In genomic region chr1:164440222-164440621, GRCh38 we compare ENCODE assay signal across 8 cellular contexts.
DNase-seq lines count a peak whose midpoint lies in the region; ATAC-seq and TF ChIP-seq lines count a peak whose summit lies in the region.

No MANE protein-coding gene starts in this region.

- intact Hi-C loops in CD8-positive, alpha-beta T cell (cut with DNase I, micrococcal nuclease), result no loop called here

- H3K9me3 Mint-ChIP-seq in CD8-positive, alpha-beta T cell, result peaks cover 3% of the 10 kb centered on the region
- H3K9me3 Mint-ChIP-seq in CD8-positive, alpha-beta memory T cell, result peaks cover 0 to 5% (median 3%) of the 10 kb centered on the region in 5 donors

- no peaks in the 10 kb centered on the region for H3K79me2 ChIP-seq in osteoblast (ENCODE audit: insufficient read depth, low read length)

- H4K20me1 ChIP-seq in osteoblast (ENCODE audit: insufficient read depth, low read length), result no peaks in the 10 kb centered on the region

- no peaks in the 10 kb centered on the region for H3K36me3 ChIP-seq in osteoblast (ENCODE audit: insufficient read depth, low read length)
- H3K36me3 ChIP-seq in CD8-positive, alpha-beta T cell (ENCODE audit: insufficient read depth, low read length), result no peaks in the 10 kb centered on the region
- no peaks in the 10 kb centered on the region for H3K36me3 ChIP-seq in CD8-positive, alpha-beta memory T cell (ENCODE audit: insufficient read depth, low read length)

- no peak overlapping the region for H2AFZ ChIP-seq in osteoblast (ENCODE audit: low read length)

- H3K27ac Mint-ChIP-seq in CD8-positive, alpha-beta T cell, result no peak overlapping the region
- no peak overlapping the region for H3K27ac Mint-ChIP-seq in CD8-positive, alpha-beta memory T cell

- no peaks in the 10 kb centered on the region for H3K36me3 Mint-ChIP-seq in CD8-positive, alpha-beta T cell
- no peaks in the 10 kb centered on the region for H3K36me3 Mint-ChIP-seq in CD8-positive, alpha-beta memory T cell

- H3K4me2 ChIP-seq in osteoblast (ENCODE audit: insufficient read depth, low read length), result no peak overlapping the region

- no peaks in the 10 kb centered on the region for H3K4me1 Mint-ChIP-seq in CD8-positive, alpha-beta T cell (ENCODE audit: low read depth)
- no peaks in the 10 kb centered on the region for H3K4me1 Mint-ChIP-seq in CD8-positive, alpha-beta memory T cell

- peak; percentile 10 for DNase-seq in COLO668 (lab: John Stamatoyannopoulos, UW; ENCODE audit: unreplicated experiment)
- peak; percentile 26 for DNase-seq in NCI-H2196 treated with DMSO at 0.1 percent for 48 hours (lab: John Stamatoyannopoulos, UW; ENCODE audit: unreplicated experiment)
- peak; percentile 1 for DNase-seq in fibroblast of peridontal ligament (ENCODE audit: extremely low read depth)
- peak; percentile 22 for DNase-seq in osteoblast (ENCODE audit: insufficient read length, low spot score, missing footprints)
- DNase-seq in CD8-positive, alpha-beta T cell, result no peak
- DNase-seq in NCI-H510A (lab: John Stamatoyannopoulos, UW), result no peak
- DNase-seq in CD8-positive, alpha-beta memory T cell, result no peak
- no peak for DNase-seq in SIG-M5 (lab: John Stamatoyannopoulos, UW)

- ATAC-seq in CD8-positive, alpha-beta T cell, result no peak

- H3K27ac ChIP-seq in osteoblast (ENCODE audit: low read depth, low read length), result no peak overlapping the region
- no peak overlapping the region for H3K27ac ChIP-seq in CD8-positive, alpha-beta T cell (ENCODE audit: low read depth, low read length)
- H3K27ac ChIP-seq in CD8-positive, alpha-beta memory T cell (ENCODE audit: low read depth, low read length), result no peak overlapping the region

- TF ChIP-seq CTCF in osteoblast (IDR thresholded peaks at IDR 0.05; ENCODE audit: extremely low read depth, low read depth, low read length), result peak; percentile 30
- no peak for TF ChIP-seq CTCF in CD8-positive, alpha-beta T cell (IDR thresholded peaks at IDR 0.05)

- POLR2A ChIA-PET in CD8-positive, alpha-beta T cell (lab: Charles Lee), result no interaction called here
- POLR2A ChIA-PET in CD8-positive, alpha-beta memory T cell (lab: Charles Lee), result no interaction called here

- H3K27me3 ChIP-seq in osteoblast (ENCODE audit: insufficient read depth, low read length), result no peaks in the 10 kb centered on the region
- H3K27me3 ChIP-seq in CD8-positive, alpha-beta T cell (ENCODE audit: insufficient read depth, low read length), result no peaks in the 10 kb centered on the region
- H3K27me3 ChIP-seq in CD8-positive, alpha-beta memory T cell (ENCODE audit: insufficient read depth, low read length, poor library complexity, severe bottlenecking), result no peaks in the 10 kb centered on the region

- no peak overlapping the region for H3K4me3 ChIP-seq in osteoblast (ENCODE audit: insufficient read depth, low read length)
- no peak overlapping the region for H3K4me3 ChIP-seq in CD8-positive, alpha-beta T cell (ENCODE audit: low read depth, low read length)
- H3K4me3 ChIP-seq in CD8-positive, alpha-beta memory T cell (ENCODE audit: low read length), result no peak overlapping the region

- H3K4me3 Mint-ChIP-seq in CD8-positive, alpha-beta T cell, result no peak overlapping the region
- no peak overlapping the region for H3K4me3 Mint-ChIP-seq in CD8-positive, alpha-beta memory T cell

- peaks cover 2% of the 10 kb centered on the region for H3K27me3 Mint-ChIP-seq in CD8-positive, alpha-beta T cell (ENCODE audit: low read depth)
- no peaks in the 10 kb centered on the region for H3K27me3 Mint-ChIP-seq in CD8-positive, alpha-beta memory T cell

- no peaks in the 10 kb centered on the region for H3K9me3 ChIP-seq in osteoblast (ENCODE audit: low read depth, low read length)
- H3K9me3 ChIP-seq in CD8-positive, alpha-beta T cell (ENCODE audit: low read length), result no peaks in the 10 kb centered on the region
- H3K9me3 ChIP-seq in CD8-positive, alpha-beta memory T cell (ENCODE audit: low read length), result no peaks in the 10 kb centered on the region

- no peaks in the 10 kb centered on the region for H3K4me1 ChIP-seq in osteoblast (ENCODE audit: insufficient read depth, low read length)
- H3K4me1 ChIP-seq in CD8-positive, alpha-beta T cell (ENCODE audit: insufficient read depth, low read length), result no peaks in the 10 kb centered on the region
- H3K4me1 ChIP-seq in CD8-positive, alpha-beta memory T cell (ENCODE audit: insufficient read depth, low read length), result no peaks in the 10 kb centered on the region

- CTCF ChIA-PET in CD8-positive, alpha-beta T cell (lab: Charles Lee), result no interaction called here
- CTCF ChIA-PET in CD8-positive, alpha-beta memory T cell (lab: Charles Lee), result no interaction called here

Comparison
In these comparisons a context has a peak if more than half of its experiments do, and no peak if none do; other contexts are left out.
1. DNase-seq: peak in COLO668 (single experiment), NCI-H2196 treated with DMSO at 0.1 percent for 48 hours (single experiment), fibroblast of peridontal ligament (single experiment) and osteoblast (single experiment); none in CD8-positive, alpha-beta T cell (0 of 7), NCI-H510A (single experiment), CD8-positive, alpha-beta memory T cell (0 of 5) and SIG-M5 (single experiment).